ENCODE assay signal across 29 cellular contexts in the genomic region with DNA sequence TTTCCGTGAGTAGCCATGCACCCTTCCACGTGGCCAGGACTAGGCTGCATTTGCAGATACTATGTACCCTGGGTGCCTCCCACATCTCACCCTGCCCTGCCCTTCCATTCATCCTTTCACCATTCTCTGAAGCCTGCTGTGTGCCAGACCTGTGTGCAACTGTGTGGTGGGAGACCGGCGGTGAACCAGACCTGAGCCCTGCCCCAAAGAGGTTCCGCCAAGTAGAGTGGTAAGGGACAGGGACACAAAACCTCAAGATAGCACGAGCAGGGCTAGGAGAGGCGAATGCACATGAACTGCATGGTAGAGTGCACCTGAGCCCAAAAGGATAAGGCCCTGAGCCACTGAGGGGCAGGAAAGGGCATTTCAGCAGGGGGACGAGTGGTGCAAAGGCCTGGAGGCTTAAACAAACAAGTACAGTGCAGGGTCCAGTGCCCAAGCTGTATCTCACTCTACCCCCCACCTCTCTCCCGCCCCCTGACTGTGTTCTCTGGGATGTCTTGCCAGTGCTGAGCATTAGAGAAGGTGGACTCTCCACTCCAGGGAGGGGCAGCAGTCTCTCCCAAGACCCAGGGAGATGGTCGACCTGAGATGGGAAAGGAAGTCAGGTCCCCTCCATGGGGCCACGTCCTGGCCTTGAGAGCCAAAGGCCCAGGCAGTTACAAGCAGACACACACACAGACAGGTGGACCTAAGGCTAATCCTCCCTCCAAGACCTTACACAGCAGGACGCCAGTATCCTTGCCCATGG.
"Had no signal": no experiment of that assay in that cellular context is flagged by ENCODE, and none has a peak within 500 bp of the region (broad histone marks: within the 10 kb centered on the region; RNA-seq: fewer than 3 reads in every experiment).

No MANE protein-coding gene starts in this region.

- H3K27ac Mint-ChIP-seq: activated naive CD8-positive, alpha-beta T cell treated with anti-CD3 and anti-CD28 coated beads for 36 hours; activated T-cell treated with anti-CD3 and anti-CD28 coated beads, Interleukin-2, amount 50 U/mL, for 24 hours; activated T-helper 2 cell treated with anti-CD3 and anti-CD28 coated beads, Interferon-gamma antibody, Interleukin-2, Interleukin-4, amounts not matched to agents 10 μg/mL and 5 μg/mL and 100 μg/mL, durations not matched to agents 14 hours and 24 hours and 36 hours; natural killer cell; stimulated activated naive CD8-positive, alpha-beta T cell treated with anti-CD3 and anti-CD28 coated beads, Interleukin-15, Interleukin-2, amounts not matched to agents 100 ng/mL and 50 ng/mL, for 24 hours; T-cell; T-helper 2 cell treated with Interferon-gamma antibody and Interleukin-4, amounts not matched to agents 5 μg/mL and 100 μg/mL, for 36 hours had no signal

- H3K4me3 Mint-ChIP-seq: activated naive CD8-positive, alpha-beta T cell treated with anti-CD3 and anti-CD28 coated beads for 36 hours; activated T-cell treated with anti-CD3 and anti-CD28 coated beads, Interleukin-2, amount 50 U/mL, for 24 hours; central memory CD8-positive, alpha-beta T cell; effector memory CD8-positive, alpha-beta T cell; natural killer cell; stimulated activated naive CD8-positive, alpha-beta T cell treated with anti-CD3 and anti-CD28 coated beads, Interleukin-15, Interleukin-2, amounts not matched to agents 100 ng/mL and 50 ng/mL, for 24 hours; T-cell; T-helper 2 cell treated with Interferon-gamma antibody and Interleukin-4, amounts not matched to agents 5 μg/mL and 100 μg/mL, for 36 hours had no signal

- H3K27me3 Mint-ChIP-seq: activated naive CD8-positive, alpha-beta T cell treated with anti-CD3 and anti-CD28 coated beads for 36 hours; activated T-cell treated with anti-CD3 and anti-CD28 coated beads, Interleukin-2, amount 50 U/mL, for 24 hours; central memory CD8-positive, alpha-beta T cell; effector memory CD8-positive, alpha-beta T cell; stimulated activated naive CD8-positive, alpha-beta T cell treated with anti-CD3 and anti-CD28 coated beads, Interleukin-15, Interleukin-2, amounts not matched to agents 100 ng/mL and 50 ng/mL, for 24 hours; T-cell had no signal

- DNase-seq: activated CD4-positive, alpha-beta T cell treated with anti-CD3 and anti-CD28 coated beads for 1 hour; activated CD4-positive, alpha-beta T cell treated with anti-CD3 and anti-CD28 coated beads, Interleukin-2, amount 50 U/mL, for 1 hour; activated CD8-positive, alpha-beta memory T cell treated with anti-CD3 and anti-CD28 coated beads, Interleukin-2, amount 50 U/mL, for 4 hours; activated naive CD4-positive, alpha-beta T cell treated with Interleukin-2 at 50 U/mL for 16 hours; activated naive CD8-positive, alpha-beta T cell treated with anti-CD3 and anti-CD28 coated beads for 36 hours; activated T-cell treated with anti-CD3 and anti-CD28 coated beads, Interleukin-2, amount 50 U/mL, for 24 hours; dorsolateral prefrontal cortex; effector memory CD8-positive, alpha-beta T cell; glutamatergic neuron; hypothalamus; left cardiac atrium; midbrain; natural killer cell; pancreas; right cardiac atrium; stimulated activated CD4-positive, alpha-beta T cell treated with anti-CD3 and anti-CD28 coated beads, Interleukin-12 subunit alpha, Interleukin-12 subunit beta, amount 100 ng/mL, for 4 hours; stimulated activated CD4-positive, alpha-beta T cell treated with anti-CD3 and anti-CD28 coated beads, Interleukin-4, amount 100 ng/mL, for 4 hours; T-cell; tibial artery had no signal

- H3K36me3 ChIP-seq: esophagus muscularis mucosa, pancreas had no signal

- H3K36me3 Mint-ChIP-seq: activated naive CD8-positive, alpha-beta T cell treated with anti-CD3 and anti-CD28 coated beads for 36 hours; natural killer cell had no signal

- ATAC-seq: effector memory CD8-positive, alpha-beta T cell; left cardiac atrium; natural killer cell; right cardiac atrium; T-cell had no signal

- FAIRE-seq: astrocyte, colon, frontal cortex, islet of Langerhans, pancreas, urothelium cell line had no signal

- H3K4me3 ChIP-seq: dorsolateral prefrontal cortex, esophagus muscularis mucosa, pancreas, tibial artery had no signal

- H3K9me3 Mint-ChIP-seq: activated naive CD8-positive, alpha-beta T cell treated with anti-CD3 and anti-CD28 coated beads for 36 hours; activated T-cell treated with anti-CD3 and anti-CD28 coated beads, Interleukin-2, amount 50 U/mL, for 24 hours; activated T-helper 2 cell treated with anti-CD3 and anti-CD28 coated beads, Interferon-gamma antibody, Interleukin-2, Interleukin-4, amounts not matched to agents 10 μg/mL and 5 μg/mL and 100 μg/mL, durations not matched to agents 14 hours and 24 hours and 36 hours; central memory CD8-positive, alpha-beta T cell; effector memory CD8-positive, alpha-beta T cell; natural killer cell; stimulated activated naive CD8-positive, alpha-beta T cell treated with anti-CD3 and anti-CD28 coated beads, Interleukin-15, Interleukin-2, amounts not matched to agents 100 ng/mL and 50 ng/mL, for 24 hours; T-cell; T-helper 2 cell treated with Interferon-gamma antibody and Interleukin-4, amounts not matched to agents 5 μg/mL and 100 μg/mL, for 36 hours had no signal

- H3K27me3 ChIP-seq: dorsolateral prefrontal cortex, esophagus muscularis mucosa, pancreas, tibial artery had no signal
